8 cellular contexts compared by ENCODE assay signal in the genomic region with DNA sequence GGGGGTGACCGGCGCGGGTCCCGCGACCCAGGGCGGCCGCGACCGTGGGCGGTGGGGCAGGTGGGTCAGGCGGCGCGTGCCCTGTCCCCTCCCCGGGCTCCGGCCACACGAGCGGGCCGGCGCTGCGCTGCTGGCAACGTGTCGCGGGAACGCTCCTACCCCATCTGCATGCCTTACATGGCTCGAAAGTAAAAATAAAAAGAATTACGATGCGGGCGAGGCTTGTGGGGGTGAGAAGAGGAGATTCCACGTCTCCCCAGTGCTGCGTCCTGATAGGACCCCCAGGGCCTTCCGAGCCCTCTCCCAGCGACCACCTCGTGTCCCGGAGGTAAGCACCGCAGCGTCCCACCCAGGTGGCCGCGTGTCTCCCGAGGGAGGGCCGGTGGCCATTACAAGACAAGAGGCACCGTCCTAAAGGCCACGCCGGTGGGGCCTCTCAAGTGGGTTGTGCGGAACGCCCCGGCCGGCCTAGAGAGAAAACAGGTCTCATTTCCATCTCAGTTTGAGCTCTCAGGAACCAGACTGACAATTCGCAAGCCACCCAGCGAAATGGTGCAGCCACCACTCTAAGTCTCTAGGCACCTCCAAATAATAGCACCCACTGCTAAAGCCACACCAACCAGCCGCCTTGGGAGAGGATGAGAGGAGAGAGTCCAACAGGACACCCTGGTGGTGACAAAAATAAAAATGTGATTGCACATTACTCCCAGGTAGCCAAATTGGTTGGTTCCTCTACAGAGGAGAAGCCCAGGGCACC. TPM values are rescaled to one million over a fixed set of nuclear protein-coding genes. Genes with fewer than 3 reads are reported as not detected.
DNase-seq lines count a peak whose midpoint lies in the region; ATAC-seq and TF ChIP-seq lines count a peak whose summit lies in the region.

No MANE protein-coding gene starts in this region.

- in situ Hi-C loops in ACHN (cut with HindIII; ENCODE audit: low pct_ligation_motif_present, low pct_unique_long_range_greater_than_20kb, low sequenced_read_pairs), result no loop called here

- H3K4me3 ChIP-seq in choroid plexus epithelial cell (ENCODE audit: low read depth, low read length) (peak overlapping the region; percentile 80), liver (ENCODE audit: low read depth in 1 of 3, low read length in 3 of 3) (peak overlapping the region; percentile 68 to 92 (median 79))

- peaks cover 0 to 32% (median 18%) of the 10 kb centered on the region in 4 donors for H3K4me1 ChIP-seq in liver (ENCODE audit: control insufficient read depth in 4 of 4, insufficient read depth in 4 of 4, low read length in 3 of 4)

- H3K36me3 ChIP-seq in liver (ENCODE audit: control insufficient read depth in 4 of 4, insufficient read depth in 3 of 4, low read depth in 1 of 4, low read length in 3 of 4), result no peaks in the 10 kb centered on the region

- WGBS in liver, result under 1% methylated on average over 50 of the region's 50 CpGs

- peak; percentile 86 to 89 for TF ChIP-seq RAD21 in liver (IDR thresholded peaks at IDR 0.05)

- peak overlapping the region; percentile 69 to 92 for H3K27ac ChIP-seq in liver (ENCODE audit: low read depth in 1 of 2, low read length in 2 of 2)

- ATAC-seq in GM18517 (IDR thresholded peaks at IDR 0.05; ENCODE audit: unreplicated experiment), result peak; percentile 68
- ATAC-seq in HG03025 (IDR thresholded peaks at IDR 0.05; ENCODE audit: low FRiP score, unreplicated experiment), result peak; percentile 36
- peak; percentile 37 to 53 for ATAC-seq in activated CD4-positive, CD25-positive, alpha-beta regulatory T cell treated with anti-CD3 and anti-CD28 coated beads, Interleukin-2, amount 50 U/mL, for 24 hours

- H3K27me3 ChIP-seq in liver (ENCODE audit: control insufficient read depth in 4 of 4, insufficient read depth in 4 of 4, low read length in 3 of 4), result no peaks in the 10 kb centered on the region

- TF ChIP-seq CTCF in choroid plexus epithelial cell (conservative IDR thresholded peaks at IDR 0.05; ENCODE audit: low read depth, low read length), result peak; percentile 57
- TF ChIP-seq CTCF in liver (IDR thresholded peaks at IDR 0.05; ENCODE audit: low read depth, low read length, missing input control), result peak; percentile 64

- no peaks in the 10 kb centered on the region for H3K9me3 ChIP-seq in liver (ENCODE audit: control insufficient read depth in 4 of 4, low read length in 3 of 4)

- peak overlapping the region; percentile 36 to 61 for H3K9ac ChIP-seq in liver (ENCODE audit: low read depth in 1 of 2, low read length in 2 of 2)

- peak; percentile 66 for DNase-seq in ACHN
- DNase-seq in NCI-H2171 treated with DMSO at 0.1 percent for 48 hours (lab: John Stamatoyannopoulos, UW), result peak; percentile 76
- peak; percentile 60 for DNase-seq in choroid plexus epithelial cell (ENCODE audit: low read depth)
- DNase-seq in stimulated activated CD4-positive, alpha-beta T cell treated with anti-CD3 and anti-CD28 coated beads, Interleukin-4, amount 100 ng/mL, for 4 hours, result peak; percentile 53 to 57

TF ChIP-seq in liver, 16 proteins besides CTCF, POLR2A, EP300 and RAD21:
- TF ChIP-seq FOXA1 (IDR thresholded peaks at IDR 0.05) (no peak), HNF4G (IDR thresholded peaks at IDR 0.05) (no peak), YY1 (IDR thresholded peaks at IDR 0.05) (peak; percentile 69), EGR1 (IDR thresholded peaks at IDR 0.05; ENCODE audit: low read depth in 2 of 2) (no peak), MAX (IDR thresholded peaks at IDR 0.05) (no peak), NR2F2 (IDR thresholded peaks at IDR 0.05) (no peak), JUND (IDR thresholded peaks at IDR 0.05) (no peak), HNF4A (conservative IDR thresholded peaks at IDR 0.05) (peak; percentile 49 to 63), TAF1 (conservative IDR thresholded peaks at IDR 0.05) (no peak), GABPA (IDR thresholded peaks at IDR 0.05 in 1 of 2, conservative IDR thresholded peaks at IDR 0.05 in 1 of 2) (no peak), FOXA2 (IDR thresholded peaks at IDR 0.05) (no peak), SP1 (IDR thresholded peaks at IDR 0.05) (peak; percentile 37), RXRA (IDR thresholded peaks at IDR 0.05) (peak; percentile 17 to 31)
- TF ChIP-seq, protein P1, sequence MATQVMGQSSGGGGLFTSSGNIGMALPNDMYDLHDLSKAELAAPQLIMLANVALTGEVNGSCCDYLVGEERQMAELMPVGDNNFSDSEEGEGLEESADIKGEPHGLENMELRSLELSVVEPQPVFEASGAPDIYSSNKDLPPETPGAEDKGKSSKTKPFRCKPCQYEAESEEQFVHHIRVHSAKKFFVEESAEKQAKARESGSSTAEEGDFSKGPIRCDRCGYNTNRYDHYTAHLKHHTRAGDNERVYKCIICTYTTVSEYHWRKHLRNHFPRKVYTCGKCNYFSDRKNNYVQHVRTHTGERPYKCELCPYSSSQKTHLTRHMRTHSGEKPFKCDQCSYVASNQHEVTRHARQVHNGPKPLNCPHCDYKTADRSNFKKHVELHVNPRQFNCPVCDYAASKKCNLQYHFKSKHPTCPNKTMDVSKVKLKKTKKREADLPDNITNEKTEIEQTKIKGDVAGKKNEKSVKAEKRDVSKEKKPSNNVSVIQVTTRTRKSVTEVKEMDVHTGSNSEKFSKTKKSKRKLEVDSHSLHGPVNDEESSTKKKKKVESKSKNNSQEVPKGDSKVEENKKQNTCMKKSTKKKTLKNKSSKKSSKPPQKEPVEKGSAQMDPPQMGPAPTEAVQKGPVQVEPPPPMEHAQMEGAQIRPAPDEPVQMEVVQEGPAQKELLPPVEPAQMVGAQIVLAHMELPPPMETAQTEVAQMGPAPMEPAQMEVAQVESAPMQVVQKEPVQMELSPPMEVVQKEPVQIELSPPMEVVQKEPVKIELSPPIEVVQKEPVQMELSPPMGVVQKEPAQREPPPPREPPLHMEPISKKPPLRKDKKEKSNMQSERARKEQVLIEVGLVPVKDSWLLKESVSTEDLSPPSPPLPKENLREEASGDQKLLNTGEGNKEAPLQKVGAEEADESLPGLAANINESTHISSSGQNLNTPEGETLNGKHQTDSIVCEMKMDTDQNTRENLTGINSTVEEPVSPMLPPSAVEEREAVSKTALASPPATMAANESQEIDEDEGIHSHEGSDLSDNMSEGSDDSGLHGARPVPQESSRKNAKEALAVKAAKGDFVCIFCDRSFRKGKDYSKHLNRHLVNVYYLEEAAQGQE (IDR thresholded peaks at IDR 0.05), result peak; percentile 16
- TF ChIP-seq, protein P2, sequence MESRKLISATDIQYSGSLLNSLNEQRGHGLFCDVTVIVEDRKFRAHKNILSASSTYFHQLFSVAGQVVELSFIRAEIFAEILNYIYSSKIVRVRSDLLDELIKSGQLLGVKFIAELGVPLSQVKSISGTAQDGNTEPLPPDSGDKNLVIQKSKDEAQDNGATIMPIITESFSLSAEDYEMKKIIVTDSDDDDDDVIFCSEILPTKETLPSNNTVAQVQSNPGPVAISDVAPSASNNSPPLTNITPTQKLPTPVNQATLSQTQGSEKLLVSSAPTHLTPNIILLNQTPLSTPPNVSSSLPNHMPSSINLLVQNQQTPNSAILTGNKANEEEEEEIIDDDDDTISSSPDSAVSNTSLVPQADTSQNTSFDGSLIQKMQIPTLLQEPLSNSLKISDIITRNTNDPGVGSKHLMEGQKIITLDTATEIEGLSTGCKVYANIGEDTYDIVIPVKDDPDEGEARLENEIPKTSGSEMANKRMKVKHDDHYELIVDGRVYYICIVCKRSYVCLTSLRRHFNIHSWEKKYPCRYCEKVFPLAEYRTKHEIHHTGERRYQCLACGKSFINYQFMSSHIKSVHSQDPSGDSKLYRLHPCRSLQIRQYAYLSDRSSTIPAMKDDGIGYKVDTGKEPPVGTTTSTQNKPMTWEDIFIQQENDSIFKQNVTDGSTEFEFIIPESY (IDR thresholded peaks at IDR 0.05), result no peak
- TF ChIP-seq, protein P3, sequence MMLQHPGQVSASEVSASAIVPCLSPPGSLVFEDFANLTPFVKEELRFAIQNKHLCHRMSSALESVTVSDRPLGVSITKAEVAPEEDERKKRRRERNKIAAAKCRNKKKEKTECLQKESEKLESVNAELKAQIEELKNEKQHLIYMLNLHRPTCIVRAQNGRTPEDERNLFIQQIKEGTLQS (IDR thresholded peaks at IDR 0.05), result no peak

RNA-seq across cellular contexts. Expression of gene FOXN3, which starts 0.6 kb away (rescaled TPM):
- total RNA-seq in liver, result 10 to 100 TPM; 37.7 to 44.8 TPM
- polyA plus RNA-seq in liver, result 10 to 100 TPM; 17.8 to 32.8 TPM

Comparison
In these comparisons a context has a peak if more than half of its experiments do, and no peak if none do; other contexts are left out.
1. Peak in every context shown above with its lines: DNase-seq, ATAC-seq, H3K4me3 ChIP-seq and H3K27ac ChIP-seq.